ENCODE assay signal across 14 cellular contexts in the genomic region with DNA sequence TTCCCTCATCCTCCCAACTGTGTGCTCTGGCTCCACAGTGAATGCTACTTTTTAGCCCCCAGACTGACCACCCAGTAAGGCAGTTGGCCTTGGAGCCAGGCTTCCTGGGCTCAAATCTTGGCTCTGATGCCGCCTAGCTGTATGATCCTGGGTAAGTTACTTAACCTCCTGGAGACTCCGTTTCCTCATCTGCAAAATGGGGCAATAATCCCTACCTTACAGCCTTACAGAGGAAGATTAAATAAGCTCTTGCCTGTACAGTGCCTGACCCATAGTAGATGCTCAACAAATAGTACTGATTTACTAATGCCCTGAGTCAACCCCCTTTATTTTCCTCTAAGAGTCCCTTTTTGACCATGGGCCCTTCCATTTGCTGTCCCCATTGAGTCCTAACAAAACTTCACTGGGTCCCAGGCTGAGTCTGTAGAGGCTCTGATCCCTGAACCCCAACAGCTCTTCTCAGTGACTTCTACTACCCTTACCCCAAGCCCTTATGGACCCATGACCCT. TPM values are rescaled to one million over a fixed set of nuclear protein-coding genes. Genes with fewer than 3 reads are reported as not detected.
DNase-seq lines count a peak whose midpoint lies in the region; ATAC-seq, FAIRE-seq and TF ChIP-seq lines count a peak whose summit lies in the region.
"Had no signal": no experiment of that assay in that cellular context is flagged by ENCODE, and none has a peak within 500 bp of the region (broad histone marks: within the 10 kb centered on the region; RNA-seq: fewer than 3 reads in every experiment).

No MANE protein-coding gene starts in this region.

- no peaks in the 10 kb centered on the region for H3K9me3 ChIP-seq in DND-41 (ENCODE audit: insufficient read depth, low read length, severe bottlenecking)
- no peaks in the 10 kb centered on the region for H3K9me3 ChIP-seq in SJSA1 (replicated peaks)
- no peaks in the 10 kb centered on the region for H3K9me3 ChIP-seq in esophagus squamous epithelium
- no peaks in the 10 kb centered on the region for H3K9me3 ChIP-seq in pancreas
- H3K9me3 ChIP-seq: tibial nerve had no signal

- DNase-seq in DND-41 (no peak), SJSA1 (ENCODE audit: low read depth in 1 of 2, low spot score in 2 of 2) (no peak), esophagus squamous epithelium (lab: John Stamatoyannopoulos, UW) (no peak), pancreas (peak in 1 of 6 donors; percentile 14), HuH-7.5 (ENCODE audit: low spot score) (no peak), NCI-H1092 (lab: John Stamatoyannopoulos, UW) (no peak)
- DNase-seq: activated naive CD4-positive, alpha-beta T cell treated with anti-CD3 and anti-CD28 coated beads, Interleukin-2, amount 10 ng/mL, durations not matched to agents 7 days and 5 days; NCI-H1105; occipital lobe; stimulated activated CD4-positive, alpha-beta T cell treated with anti-CD3 and anti-CD28 coated beads, Interleukin-15, amount 100 ng/mL, for 24 hours had no signal

- H3K4me3 ChIP-seq in DND-41 (ENCODE audit: low read depth in 1 of 2, low read length in 2 of 2) = no peak overlapping the region
- no peak overlapping the region for H3K4me3 ChIP-seq in SJSA1
- H3K4me3 ChIP-seq in esophagus squamous epithelium = no peak overlapping the region
- no peak overlapping the region for H3K4me3 ChIP-seq in pancreas
- H3K4me3 ChIP-seq: lung, tibial nerve had no signal

- H3K4me1 ChIP-seq in DND-41 (ENCODE audit: insufficient read depth, low read length) (peaks cover 5% of the 10 kb centered on the region; the same call in 1 of the 2 replicates), SJSA1 (replicated peaks) (peaks cover 53% of the 10 kb centered on the region), esophagus squamous epithelium (peaks cover 33 to 70% (median 41%) of the 10 kb centered on the region in 3 donors), pancreas (peaks cover 45 to 56% (median 49%) of the 10 kb centered on the region in 3 donors)

- intact Hi-C loops in esophagus squamous epithelium (cut with DNase I) = no loop called here
- intact Hi-C loops in pancreas (cut with DNase I) = no loop called here

- H3K27ac ChIP-seq in DND-41 (ENCODE audit: low read length) (peak overlapping the region; percentile 22; the same call in 1 of the 2 replicates), SJSA1 (peak overlapping the region; percentile 47), esophagus squamous epithelium (peak overlapping the region; percentile 46 to 80 (median 58)), pancreas (peak overlapping the region; percentile 17 to 64 (median 42))

- TF ChIP-seq CTCF in DND-41 (IDR thresholded peaks at IDR 0.05; ENCODE audit: borderline replicate concordance, extremely low read depth, low read length, poor library complexity, severe bottlenecking) (no peak), esophagus squamous epithelium (IDR thresholded peaks at IDR 0.05) (no peak), pancreas (IDR thresholded peaks at IDR 0.05) (no peak)

- ATAC-seq in DND-41 (ENCODE audit: insufficient read depth, low read depth) (no peak), pancreas (no peak), HG03135 (IDR thresholded peaks at IDR 0.05; ENCODE audit: unreplicated experiment) (no peak), HG02973 (IDR thresholded peaks at IDR 0.05; ENCODE audit: unreplicated experiment) (no peak)

- H3K9ac ChIP-seq in DND-41 (ENCODE audit: low read depth, low read length) = no peak overlapping the region

- FAIRE-seq in pancreas (lab: Jason Lieb, UNC) = no peak

- no peak for TF ChIP-seq POLR2A in esophagus squamous epithelium (IDR thresholded peaks at IDR 0.05)

- peaks cover 18% of the 10 kb centered on the region for H4K20me1 ChIP-seq in DND-41 (ENCODE audit: insufficient read depth, low read length)

- H3K36me3 ChIP-seq in DND-41 (ENCODE audit: insufficient read depth, low read length) = peaks cover 64% of the 10 kb centered on the region
- peaks cover 50% of the 10 kb centered on the region for H3K36me3 ChIP-seq in SJSA1
- peaks cover 0 to 18% (median 0%) of the 10 kb centered on the region in 3 donors for H3K36me3 ChIP-seq in esophagus squamous epithelium
- H3K36me3 ChIP-seq in pancreas = no peaks in the 10 kb centered on the region

- H2AFZ ChIP-seq in DND-41 (ENCODE audit: low read depth, low read length) = no peak overlapping the region

- H3K79me2 ChIP-seq in DND-41 (ENCODE audit: insufficient read depth, low read length) = peaks cover 5% of the 10 kb centered on the region; the same call in 1 of the 2 replicates

- no peak overlapping the region for H3K4me2 ChIP-seq in DND-41 (ENCODE audit: insufficient read depth, low read length)

- no peaks in the 10 kb centered on the region for H3K27me3 ChIP-seq in DND-41 (ENCODE audit: insufficient read depth, low read length, poor library complexity)
- H3K27me3 ChIP-seq in SJSA1 (replicated peaks) = no peaks in the 10 kb centered on the region
- H3K27me3 ChIP-seq in esophagus squamous epithelium = no peaks in the 10 kb centered on the region
- H3K27me3 ChIP-seq in pancreas = no peaks in the 10 kb centered on the region
- H3K27me3 ChIP-seq: tibial nerve had no signal

- 77 to 86% methylated on average over 2 of the region's 2 CpGs for WGBS in esophagus squamous epithelium, 2 donors
- WGBS in pancreas, 2 donors = 66 to 71% methylated on average over 2 of the region's 2 CpGs

RNA-seq across cellular contexts. Expression of a gene that starts 31.2 kb away (rescaled TPM):
- total RNA-seq in SJSA1 (2014; rRNA removed; shearing (Covaris generic)) = 3.9 and 5.1 TPM in 2 replicates
- 10 to 100 TPM in 1 of 4 donors, 1 to 10 TPM in 3; 2.2 to 10.3 (median 6.8) TPM for total RNA-seq in esophagus squamous epithelium
- 10 to 100 TPM; 23.1 to 28.3 (median 25.3) TPM for total RNA-seq in pancreas
- polyA plus RNA-seq in pancreas = 10 to 100 TPM; 27.4 to 29.3 TPM
